15 cellular contexts compared by ENCODE assay signal in the genomic region with DNA sequence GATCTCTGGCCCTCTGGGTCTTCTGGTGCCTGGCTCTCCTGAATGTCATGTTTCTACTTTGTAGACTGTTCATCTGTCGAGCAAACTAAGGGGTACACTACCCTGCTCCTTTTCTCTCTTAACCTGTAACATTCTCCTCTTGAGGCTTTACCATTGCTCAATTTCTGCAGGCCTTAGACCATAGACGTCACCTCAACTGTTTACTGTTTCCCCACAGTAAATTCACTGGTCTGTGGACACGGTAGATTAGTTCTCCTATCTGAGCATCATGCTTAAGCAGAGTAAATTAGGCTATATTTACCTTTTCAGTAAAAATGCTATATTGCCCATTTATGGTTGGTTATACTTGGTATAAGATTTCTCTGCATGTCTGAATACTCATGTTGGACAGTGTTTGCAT. TPM values are rescaled to one million over a fixed set of nuclear protein-coding genes. Genes with fewer than 3 reads are reported as not detected.
A peak's percentile ranks its signal among the peaks of the same experiment; 100 is the strongest.
DNase-seq lines count a peak whose midpoint lies in the region; ATAC-seq and TF ChIP-seq lines count a peak whose summit lies in the region.
"Had no signal": no experiment of that assay in that cellular context is flagged by ENCODE, and none has a peak within 500 bp of the region (broad histone marks: within the 10 kb centered on the region; RNA-seq: fewer than 3 reads in every experiment).

No MANE protein-coding gene starts in this region.

- H4K20me1 ChIP-seq in GM23248 (ENCODE audit: insufficient read depth) (no peaks in the 10 kb centered on the region), osteoblast (ENCODE audit: insufficient read depth, low read length) (no peaks in the 10 kb centered on the region)

- TF ChIP-seq POLR2A in gastroesophageal sphincter (IDR thresholded peaks at IDR 0.05) (no peak), erythroblast (IDR thresholded peaks at IDR 0.05; ENCODE audit: low read length) (no peak)

- H3K36me3 ChIP-seq in ACC112 (ENCODE audit: insufficient read depth, low read length) (peaks cover 7% of the 10 kb centered on the region), GM23248 (ENCODE audit: low read depth) (no peaks in the 10 kb centered on the region), gastroesophageal sphincter (peaks cover 0 to 36% of the 10 kb centered on the region in 2 donors), osteoblast (ENCODE audit: insufficient read depth, low read length) (peaks cover 3% of the 10 kb centered on the region)

- in situ Hi-C loops in GM23248 (cut with MboI): no loop called here

- TF ChIP-seq EP300 in gastroesophageal sphincter (IDR thresholded peaks at IDR 0.05): no peak

- peaks cover 14% of the 10 kb centered on the region for H3F3A ChIP-seq in GM23248 (ENCODE audit: insufficient read depth)

- H2AFZ ChIP-seq in ACC112 (ENCODE audit: low read length, unreplicated experiment) (no peak overlapping the region), GM23248 (no peak overlapping the region), osteoblast (ENCODE audit: low read length) (no peak overlapping the region)

- H3K27me3 ChIP-seq in ACC112 (ENCODE audit: insufficient read depth, low read length) (no peaks in the 10 kb centered on the region), GM23248 (replicated peaks; ENCODE audit: insufficient read depth) (no peaks in the 10 kb centered on the region), gastroesophageal sphincter (no peaks in the 10 kb centered on the region), osteoblast (ENCODE audit: insufficient read depth, low read length) (no peaks in the 10 kb centered on the region)

- TF ChIP-seq CTCF in gastroesophageal sphincter (IDR thresholded peaks at IDR 0.05) (no peak), osteoblast (IDR thresholded peaks at IDR 0.05; ENCODE audit: extremely low read depth, low read depth, low read length) (no peak)

- H3K4me1 ChIP-seq in ACC112 (ENCODE audit: control insufficient read depth, insufficient read depth, low read length, unreplicated experiment) (peaks cover 3% of the 10 kb centered on the region), GM23248 (ENCODE audit: insufficient read depth) (peaks cover 17% of the 10 kb centered on the region), gastroesophageal sphincter (peaks cover 0 to 16% (median 2%) of the 10 kb centered on the region in 3 donors), osteoblast (ENCODE audit: insufficient read depth, low read length) (peaks cover 12% of the 10 kb centered on the region)

- H3K4me2 ChIP-seq in GM23248 (ENCODE audit: unreplicated experiment) (no peak overlapping the region), osteoblast (ENCODE audit: insufficient read depth, low read length) (no peak overlapping the region)
- H3K4me2 ChIP-seq: KMS-11 had no signal

- H3K9ac ChIP-seq in GM23248: no peak overlapping the region
- H3K9ac ChIP-seq: KMS-11 had no signal

- 97 to 99% methylated on average over 3 of the region's 3 CpGs for WGBS in GM23248 (ENCODE audit: low coverage in 1 of 2, low lambda C conversion rate in 2 of 2, missing lambda C conversion rate in 2 of 2), 2 experiments
- 85% methylated on average over 3 of the region's 3 CpGs; no CpG with 5 or more reads in 1 of the 2 donors for WGBS in gastroesophageal sphincter (ENCODE audit: low coverage in 1 of 2), 2 donors

- H3K27ac ChIP-seq in ACC112 (ENCODE audit: low read depth, low read length) (peak overlapping the region; percentile 38; the same call in 1 of the 2 replicates), GM23248 (peak overlapping the region; percentile 44), gastroesophageal sphincter (peak overlapping the region in 3 of 4 donors; percentile 16 to 63 (median 50)), osteoblast (ENCODE audit: low read depth, low read length) (peak overlapping the region; percentile 54)
- H3K27ac ChIP-seq: C4-2B, KMS-11, RWPE1 had no signal

- ATAC-seq in gastroesophageal sphincter (no peak), HG02852 (IDR thresholded peaks at IDR 0.05; ENCODE audit: unreplicated experiment) (no peak)

- H3K9me3 ChIP-seq in GM23248 (ENCODE audit: low read depth) (no peaks in the 10 kb centered on the region), gastroesophageal sphincter (no peaks in the 10 kb centered on the region), osteoblast (ENCODE audit: low read depth, low read length) (no peaks in the 10 kb centered on the region)

- DNase-seq in GM23248: no peak
- DNase-seq in osteoblast (ENCODE audit: insufficient read length, low spot score, missing footprints): no peak
- DNase-seq in anterior cingulate cortex (lab: John Stamatoyannopoulos, UW): no peak
- no peak for DNase-seq in erythroblast (lab: John Stamatoyannopoulos, UW)
- DNase-seq: COR-L47, DMS153, NCI-H1436 treated with DMSO at 0.1 percent for 48 hours, NCI-H2029 treated with DMSO at 0.1 percent for 48 hours, NCI-H748 treated with DMSO at 0.1 percent for 48 hours had no signal

- H3K4me3 ChIP-seq in ACC112 (ENCODE audit: low read depth, low read length) (no peak overlapping the region), GM23248 (no peak overlapping the region), gastroesophageal sphincter (no peak overlapping the region), osteoblast (ENCODE audit: insufficient read depth, low read length) (no peak overlapping the region)

- H3K79me2 ChIP-seq in ACC112 (ENCODE audit: control insufficient read depth, insufficient read depth, low read length, unreplicated experiment) (no peaks in the 10 kb centered on the region), GM23248 (ENCODE audit: insufficient read depth) (no peaks in the 10 kb centered on the region), osteoblast (ENCODE audit: insufficient read depth, low read length) (no peaks in the 10 kb centered on the region)

- H3K9me2 ChIP-seq in GM23248 (ENCODE audit: insufficient read depth): no peaks in the 10 kb centered on the region

RNA-seq across cellular contexts. Expression of a gene that starts 15.0 kb away (rescaled TPM):
- total RNA-seq in GM23248 (2014; rRNA removed; shearing (Covaris generic)): 50.3 and 51.0 TPM in 2 replicates
- polyA plus RNA-seq in GM23248 (2016; fragmentation: Nextera tagmentation; extraction: Ambion mirVana): 44.3 and 46.3 TPM in 2 replicates
- 10 to 100 TPM; 28.0 to 56.5 (median 42.7) TPM for total RNA-seq in gastroesophageal sphincter
- 37.6 and 42.1 TPM in 2 replicates for total RNA-seq in osteoblast

RNA-seq across cellular contexts. Expression of a gene that starts 40.5 kb away (rescaled TPM):
- total RNA-seq in GM23248 (2014; rRNA removed; shearing (Covaris generic)): 6.4 and 7.7 TPM in 2 replicates
- 1.0 and 1.5 TPM in 2 replicates for polyA plus RNA-seq in GM23248 (2016; fragmentation: Nextera tagmentation; extraction: Ambion mirVana)
- total RNA-seq in gastroesophageal sphincter: 1 to 10 TPM; 4.6 to 7.4 (median 6.0) TPM
- 3.3 and 3.5 TPM in 2 replicates for total RNA-seq in osteoblast

RNA-seq across cellular contexts. Expression of a gene that starts 40.6 kb away (rescaled TPM):
- 8.2 and 9.7 TPM in 2 replicates for total RNA-seq in GM23248 (2014; rRNA removed; shearing (Covaris generic))
- 10.3 and 10.7 TPM in 2 replicates for polyA plus RNA-seq in GM23248 (2016; fragmentation: Nextera tagmentation; extraction: Ambion mirVana)
- total RNA-seq in gastroesophageal sphincter (10 to 100 TPM in 3 of 4 donors, 1 to 10 TPM in 1; 9.5 to 13.6 (median 12.5) TPM), osteoblast (5.4 and 5.9 TPM in 2 replicates)
